Comparison of ENCODE assay signal across 16 cellular contexts in the genomic region with DNA sequence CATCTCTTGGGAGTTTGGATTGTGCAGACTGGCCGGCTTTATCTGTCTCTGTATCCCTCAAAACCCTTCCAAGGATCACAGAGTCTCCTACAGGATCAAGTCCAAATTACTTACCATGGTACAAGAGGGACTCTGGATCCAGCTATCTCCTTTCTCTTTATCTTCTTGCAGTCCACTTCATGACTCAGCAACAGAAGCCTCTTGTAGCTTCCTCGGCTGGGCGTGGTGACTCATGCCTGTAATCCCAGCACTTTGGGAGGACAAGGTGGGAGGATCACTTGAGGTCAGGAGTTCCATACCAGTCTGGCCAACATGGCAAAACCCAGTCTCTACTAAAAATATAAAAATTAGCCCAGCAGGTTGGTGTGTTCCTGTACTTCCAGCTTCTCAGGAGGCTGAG.
DNase-seq lines count a peak whose midpoint lies in the region; ATAC-seq and TF ChIP-seq lines count a peak whose summit lies in the region.
"Had no signal": no experiment of that assay in that cellular context is flagged by ENCODE, and none has a peak within 500 bp of the region (broad histone marks: within the 10 kb centered on the region; RNA-seq: fewer than 3 reads in every experiment).

No MANE protein-coding gene starts in this region.

- ATAC-seq in body of pancreas (no peak), HG03280 (IDR thresholded peaks at IDR 0.05; ENCODE audit: unreplicated experiment) (no peak)
- ATAC-seq: activated CD8-positive, alpha-beta memory T cell treated with anti-CD3 and anti-CD28 coated beads, Interleukin-2, amount 10 ng/mL, durations not matched to agents 7 days and 5 days had no signal

- no peaks in the 10 kb centered on the region for H3K36me3 ChIP-seq in body of pancreas (replicated peaks in 1 of 2; ENCODE audit: insufficient read depth in 1 of 2, low read depth in 2 of 2)
- H3K36me3 ChIP-seq in CD8-positive, alpha-beta memory T cell (ENCODE audit: insufficient read depth, low read length): no peaks in the 10 kb centered on the region
- H3K36me3 ChIP-seq: HAP-1 had no signal

- H3K27me3 ChIP-seq in body of pancreas: no peaks in the 10 kb centered on the region
- no peaks in the 10 kb centered on the region for H3K27me3 ChIP-seq in CD8-positive, alpha-beta memory T cell (ENCODE audit: insufficient read depth, low read length, poor library complexity, severe bottlenecking)
- H3K27me3 ChIP-seq: testis had no signal

- H3K27ac Mint-ChIP-seq in CD8-positive, alpha-beta memory T cell: no peak overlapping the region
- H3K27ac Mint-ChIP-seq: activated CD8-positive, alpha-beta memory T cell treated with anti-CD3 and anti-CD28 coated beads, Interleukin-2, amount 10 ng/mL, durations not matched to agents 7 days and 5 days had no signal

- H3K9me3 Mint-ChIP-seq in CD8-positive, alpha-beta memory T cell: no peaks in the 10 kb centered on the region

- no peaks in the 10 kb centered on the region for H3K36me3 Mint-ChIP-seq in CD8-positive, alpha-beta memory T cell

- intact Hi-C loops in body of pancreas (cut with DNase I): no loop called here

- H3K27ac ChIP-seq in body of pancreas: peak overlapping the region in 3 of 4 donors; percentile 44 to 61 (median 60)
- no peak overlapping the region for H3K27ac ChIP-seq in CD8-positive, alpha-beta memory T cell (ENCODE audit: low read depth, low read length)
- H3K27ac ChIP-seq: testis had no signal

- CTCF ChIA-PET in CD8-positive, alpha-beta memory T cell (lab: Charles Lee): no interaction called here

- no peak for TF ChIP-seq POLR2A in body of pancreas (IDR thresholded peaks at IDR 0.05)

- peak; percentile 55 for DNase-seq in EH (ENCODE audit: low read depth)
- DNase-seq in LHCN-M2 (ENCODE audit: low read depth): peak; percentile 70
- DNase-seq in body of pancreas: no peak
- DNase-seq in kidney tubule cell (ENCODE audit: low spot score): peak; percentile 33
- DNase-seq in NCI-H524 treated with DMSO at 0.1 percent for 48 hours (lab: John Stamatoyannopoulos, UW): no peak
- DNase-seq in SKM-1 (lab: John Stamatoyannopoulos, UW; ENCODE audit: unreplicated experiment): no peak
- no peak for DNase-seq in CD8-positive, alpha-beta memory T cell
- DNase-seq: activated CD8-positive, alpha-beta memory T cell treated with anti-CD3 and anti-CD28 coated beads, Interleukin-2, amount 10 ng/mL, durations not matched to agents 7 days and 5 days; activated effector memory CD4-positive, alpha-beta T cell treated with anti-CD3 and anti-CD28 coated beads, Interleukin-2, amount 50 U/mL, for 16 hours; dermis blood vessel endothelial cell; midbrain; NCI-H1105 treated with DMSO at 0.1 percent for 48 hours; stimulated activated CD4-positive, alpha-beta T cell treated with anti-CD3 and anti-CD28 coated beads, Interleukin-4, amount 100 ng/mL, for 24 hours; testis had no signal

- peaks cover 1 to 14% of the 10 kb centered on the region in 2 donors for H3K27me3 Mint-ChIP-seq in CD8-positive, alpha-beta memory T cell
- H3K27me3 Mint-ChIP-seq: activated CD8-positive, alpha-beta memory T cell treated with anti-CD3 and anti-CD28 coated beads, Interleukin-2, amount 10 ng/mL, durations not matched to agents 7 days and 5 days had no signal

- no peak for TF ChIP-seq CTCF in body of pancreas (IDR thresholded peaks at IDR 0.05)

- H3K4me3 Mint-ChIP-seq in CD8-positive, alpha-beta memory T cell: no peak overlapping the region
- H3K4me3 Mint-ChIP-seq: activated CD8-positive, alpha-beta memory T cell treated with anti-CD3 and anti-CD28 coated beads, Interleukin-2, amount 10 ng/mL, durations not matched to agents 7 days and 5 days had no signal

- H3K4me1 ChIP-seq in body of pancreas: peaks cover 4% of the 10 kb centered on the region
- no peaks in the 10 kb centered on the region for H3K4me1 ChIP-seq in CD8-positive, alpha-beta memory T cell (ENCODE audit: insufficient read depth, low read length)
- H3K4me1 ChIP-seq: testis had no signal

- no peak overlapping the region for H3K4me3 ChIP-seq in body of pancreas
- no peak overlapping the region for H3K4me3 ChIP-seq in CD8-positive, alpha-beta memory T cell (ENCODE audit: low read length)
- H3K4me3 ChIP-seq: HAP-1, testis had no signal

- H3K4me1 Mint-ChIP-seq in CD8-positive, alpha-beta memory T cell: no peaks in the 10 kb centered on the region

- no peaks in the 10 kb centered on the region for H3K9me3 ChIP-seq in body of pancreas
- H3K9me3 ChIP-seq in CD8-positive, alpha-beta memory T cell (ENCODE audit: low read length): no peaks in the 10 kb centered on the region
- H3K9me3 ChIP-seq: HAP-1, testis had no signal

- 92 to 95% methylated on average over 3 of the region's 3 CpGs for WGBS in body of pancreas, 2 donors

- POLR2A ChIA-PET in CD8-positive, alpha-beta memory T cell (lab: Charles Lee): no interaction called here

Comparison
In these comparisons a context has a peak if more than half of its experiments do, and no peak if none do; other contexts are left out.
1. DNase-seq: peak in EH (single experiment), LHCN-M2 (single experiment) and kidney tubule cell (single experiment); none in body of pancreas (0 of 4), NCI-H524 treated with DMSO at 0.1 percent for 48 hours (single experiment), SKM-1 (single experiment) and CD8-positive, alpha-beta memory T cell (0 of 5).